11 cellular contexts compared by ENCODE assay signal in the genomic region with DNA sequence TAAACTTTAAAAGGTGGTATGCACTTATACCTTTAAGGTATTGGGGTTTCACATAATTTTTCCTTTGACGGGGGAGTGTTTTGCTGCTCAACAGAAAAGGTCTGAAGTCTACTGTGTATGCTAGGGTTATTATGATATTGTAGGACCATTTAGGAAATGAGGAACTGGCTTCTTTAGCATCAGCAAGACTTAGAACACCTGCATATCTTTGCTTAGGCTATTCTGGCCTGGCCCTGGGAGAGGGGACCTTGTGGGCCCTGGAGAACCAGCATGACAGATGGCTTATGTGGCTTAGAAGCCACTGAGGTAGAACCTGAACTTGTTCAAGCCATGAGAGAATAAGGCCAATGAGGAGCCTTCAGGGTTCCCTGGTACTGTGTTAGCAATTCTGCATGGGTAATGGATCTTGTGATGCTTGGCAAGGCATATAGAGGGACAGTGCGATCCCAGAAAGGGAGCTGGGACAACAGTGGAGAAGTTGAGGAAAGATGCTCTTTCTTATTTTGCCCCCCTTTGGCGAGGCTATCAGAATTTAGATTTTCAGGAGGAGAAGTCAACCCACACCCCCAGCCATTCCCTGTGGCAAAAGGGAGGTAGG. TPM values are rescaled to one million over a fixed set of nuclear protein-coding genes. Genes with fewer than 3 reads are reported as not detected.
DNase-seq lines count a peak whose midpoint lies in the region; ATAC-seq and TF ChIP-seq lines count a peak whose summit lies in the region.
"Had no signal": no experiment of that assay in that cellular context is flagged by ENCODE, and none has a peak within 500 bp of the region (broad histone marks: within the 10 kb centered on the region; RNA-seq: fewer than 3 reads in every experiment).

No MANE protein-coding gene starts in this region.

- peaks cover 65% of the 10 kb centered on the region for H3K4me1 Mint-ChIP-seq in activated naive CD4-positive, alpha-beta T cell treated with anti-CD3 and anti-CD28 coated beads for 36 hours (ENCODE audit: low read depth)
- peaks cover 76% of the 10 kb centered on the region for H3K4me1 Mint-ChIP-seq in T-helper 17 cell

- TF ChIP-seq POLR2A in esophagus muscularis mucosa (IDR thresholded peaks at IDR 0.05; ENCODE audit: low read depth) (no peak), suprapubic skin (IDR thresholded peaks at IDR 0.05) (no peak)

- no peak for TF ChIP-seq EP300 in esophagus muscularis mucosa (IDR thresholded peaks at IDR 0.05)
- no peak for TF ChIP-seq EP300 in suprapubic skin (IDR thresholded peaks at IDR 0.05)

- H3K4me1 ChIP-seq in esophagus muscularis mucosa: peaks cover 25 to 66% (median 63%) of the 10 kb centered on the region in 4 donors
- peaks cover 67% of the 10 kb centered on the region for H3K4me1 ChIP-seq in suprapubic skin

- H3K27me3 Mint-ChIP-seq in activated naive CD4-positive, alpha-beta T cell treated with anti-CD3 and anti-CD28 coated beads for 36 hours (ENCODE audit: low read depth): peaks cover 2% of the 10 kb centered on the region
- H3K27me3 Mint-ChIP-seq in T-helper 17 cell: no peaks in the 10 kb centered on the region

- H3K27ac Mint-ChIP-seq in activated naive CD4-positive, alpha-beta T cell treated with anti-CD3 and anti-CD28 coated beads for 36 hours: peak overlapping the region; percentile 93
- peak overlapping the region; percentile 94 for H3K27ac Mint-ChIP-seq in T-helper 17 cell

- H3K36me3 Mint-ChIP-seq in activated naive CD4-positive, alpha-beta T cell treated with anti-CD3 and anti-CD28 coated beads for 36 hours (ENCODE audit: low read depth): peaks cover 50% of the 10 kb centered on the region
- peaks cover 17% of the 10 kb centered on the region for H3K36me3 Mint-ChIP-seq in T-helper 17 cell (ENCODE audit: low read depth)

- ATAC-seq in T-helper 17 cell (no peak), HG03342 (IDR thresholded peaks at IDR 0.05; ENCODE audit: unreplicated experiment) (no peak)

- CTCF ChIA-PET in activated naive CD4-positive, alpha-beta T cell treated with anti-CD3 and anti-CD28 coated beads for 36 hours (lab: Charles Lee): interaction anchor here (1.2 kb wide), 1 partner anchor 9 kb away, joined by 3 read pairs; no protein-coding TSS in a partner anchor

- 93% methylated on average over 3 of the region's 3 CpGs for WGBS in esophagus muscularis mucosa
- WGBS in suprapubic skin: 94% methylated on average over 3 of the region's 3 CpGs

- H3K36me3 ChIP-seq in esophagus muscularis mucosa (peaks cover 0 to 64% (median 8%) of the 10 kb centered on the region in 4 donors), suprapubic skin (no peaks in the 10 kb centered on the region)
- H3K36me3 ChIP-seq: uterus had no signal

- peaks cover 5% of the 10 kb centered on the region for H3K9me3 ChIP-seq in T-helper 17 cell (ENCODE audit: control insufficient read depth, low read length, poor library complexity, severe bottlenecking)
- no peaks in the 10 kb centered on the region for H3K9me3 ChIP-seq in esophagus muscularis mucosa
- H3K9me3 ChIP-seq in suprapubic skin: no peaks in the 10 kb centered on the region
- H3K9me3 ChIP-seq: uterus had no signal

- intact Hi-C loops in activated naive CD4-positive, alpha-beta T cell treated with anti-CD3 and anti-CD28 coated beads for 36 hours (cut with micrococcal nuclease): loop anchor here (2.0 to 10.0 kb wide), 2 partner anchors 587 to 933 kb away; partner anchors contain the start of gene DGKH
- intact Hi-C loops in esophagus muscularis mucosa (cut with DNase I): no loop called here

- peak overlapping the region; percentile 70 for H3K4me3 Mint-ChIP-seq in activated naive CD4-positive, alpha-beta T cell treated with anti-CD3 and anti-CD28 coated beads for 36 hours
- H3K4me3 Mint-ChIP-seq in T-helper 17 cell: peak overlapping the region; percentile 95

- H3K4me3 ChIP-seq in esophagus muscularis mucosa (peak overlapping the region; percentile 7 to 65 (median 24)), suprapubic skin (peak overlapping the region; percentile 17)
- H3K4me3 ChIP-seq: uterus had no signal

- peak overlapping the region in 2 of 4 donors; percentile 3 to 31 for H3K27ac ChIP-seq in esophagus muscularis mucosa (replicated peaks in 1 of 4)
- no peak overlapping the region for H3K27ac ChIP-seq in suprapubic skin

- H3K27me3 ChIP-seq in esophagus muscularis mucosa (peaks cover 0 to 51% (median 4%) of the 10 kb centered on the region in 4 donors), suprapubic skin (peaks cover 3% of the 10 kb centered on the region)
- H3K27me3 ChIP-seq: uterus had no signal

- no peak for TF ChIP-seq CTCF in esophagus muscularis mucosa (IDR thresholded peaks at IDR 0.05)
- no peak for TF ChIP-seq CTCF in suprapubic skin (IDR thresholded peaks at IDR 0.05)

- no peak for DNase-seq in activated naive CD4-positive, alpha-beta T cell treated with anti-CD3 and anti-CD28 coated beads for 36 hours
- no peak for DNase-seq in activated naive CD4-positive, alpha-beta T cell treated with anti-CD3 and anti-CD28 coated beads, Interleukin-2, amount 50 U/mL, for 16 hours
- DNase-seq in T-helper 17 cell (no peak), esophagus muscularis mucosa (ENCODE audit: extremely low spot score) (no peak), suprapubic skin (ENCODE audit: low spot score in 2 of 2) (no peak), NCI-H1417 treated with DMSO at 0.1 percent for 48 hours (lab: John Stamatoyannopoulos, UW) (no peak), H4 (ENCODE audit: low spot score) (no peak)
- DNase-seq: activated effector memory CD4-positive, alpha-beta T cell treated with Interleukin-2 at 50 U/mL for 16 hours; uterus had no signal

- no peaks in the 10 kb centered on the region for H3K9me3 Mint-ChIP-seq in activated naive CD4-positive, alpha-beta T cell treated with anti-CD3 and anti-CD28 coated beads for 36 hours

RNA-seq across cellular contexts. Expression of gene RGCC, which starts 4.3 kb away (rescaled TPM):
- 10 to 100 TPM; 75.0 to 77.8 TPM for total RNA-seq in activated naive CD4-positive, alpha-beta T cell treated with anti-CD3 and anti-CD28 coated beads for 36 hours
- 100 to 1,000 TPM; 283 to 548 TPM for total RNA-seq in T-helper 17 cell
- total RNA-seq in esophagus muscularis mucosa: 100 to 1,000 TPM in 1 of 4 donors, 10 to 100 TPM in 3; 56.5 to 142 (median 77.1) TPM
- total RNA-seq in suprapubic skin: 100 to 1,000 TPM in 2 of 4 donors, 10 to 100 TPM in 2; 65.5 to 145 (median 85.7) TPM
- 13.7 and 14.8 TPM in 2 replicates for total RNA-seq in H4 (2014; rRNA removed; shearing (Covaris generic))
- total RNA-seq: chondrocyte had no signal
